24 cellular contexts compared by ENCODE assay signal in genomic region chr1:43519287-43519686, GRCh38.
"Had no signal": no experiment of that assay in that cellular context is flagged by ENCODE, and none has a peak within 500 bp of the region (broad histone marks: within the 10 kb centered on the region; RNA-seq: fewer than 3 reads in every experiment).

No MANE protein-coding gene starts in this region.

- H3K9me3 Mint-ChIP-seq: memory B cell; naive B cell; natural killer cell treated with Interleukin-12 subunit alpha and Interleukin-12 subunit beta and Interleukin-15 and Interleukin-18, amount 100 ng/mL, for 72 hours; stimulated activated naive CD8-positive, alpha-beta T cell treated with anti-CD3 and anti-CD28 coated beads, Interleukin-15, amount 100 ng/mL, for 72 hours had no signal

- FAIRE-seq: endometrium, kidney, small intestine had no signal

- H3K27ac Mint-ChIP-seq: memory B cell; mesothelial cell of epicardium; naive B cell; natural killer cell treated with Interleukin-12 subunit alpha and Interleukin-12 subunit beta and Interleukin-15 and Interleukin-18, amount 100 ng/mL, for 72 hours had no signal

- H3K4me3 ChIP-seq: coronary artery, gastrocnemius medialis, lung, mucosa of descending colon, right lobe of liver, suprapubic skin, transverse colon, upper lobe of right lung, vagina had no signal

- H3K4me1 Mint-ChIP-seq: memory B cell; naive B cell; neural crest cell; stimulated activated naive CD8-positive, alpha-beta T cell treated with anti-CD3 and anti-CD28 coated beads, Interleukin-15, amount 100 ng/mL, for 72 hours had no signal

- H3K36me3 Mint-ChIP-seq: memory B cell; mesothelial cell of epicardium; naive B cell; natural killer cell treated with Interleukin-12 subunit alpha and Interleukin-12 subunit beta and Interleukin-15 and Interleukin-18, amount 100 ng/mL, for 72 hours had no signal

- H3K27me3 ChIP-seq: right lobe of liver, upper lobe of right lung, vagina had no signal

- H3K4me3 Mint-ChIP-seq: memory B cell; mesothelial cell of epicardium; naive B cell; natural killer cell treated with Interleukin-12 subunit alpha and Interleukin-12 subunit beta and Interleukin-15 and Interleukin-18, amount 100 ng/mL, for 72 hours; neural crest cell; stimulated activated naive CD8-positive, alpha-beta T cell treated with anti-CD3 and anti-CD28 coated beads, Interleukin-15, amount 100 ng/mL, for 72 hours had no signal

- H3K36me3 ChIP-seq: gastrocnemius medialis, right lobe of liver, suprapubic skin, transverse colon, upper lobe of right lung, vagina had no signal

- DNase-seq: dermis blood vessel endothelial cell; effector memory CD4-positive, alpha-beta T cell; gastrocnemius medialis; kidney; mucosa of descending colon; naive B cell; retina; small intestine; stimulated activated CD4-positive, alpha-beta T cell treated with anti-CD3 and anti-CD28 coated beads, Interleukin-15, amount 100 ng/mL, for 24 hours; stimulated activated CD4-positive, alpha-beta T cell treated with anti-CD3 and anti-CD28 coated beads, Interleukin-2, amount 100 ng/mL, for 48 hours; stimulated activated naive CD4-positive, alpha-beta T cell; stimulated activated naive CD8-positive, alpha-beta T cell treated with anti-CD3 and anti-CD28 coated beads, Interleukin-15, amount 100 ng/mL, for 72 hours; transverse colon; upper lobe of right lung had no signal
